ENCODE assay signal across 1 cellular context in the genomic region with DNA sequence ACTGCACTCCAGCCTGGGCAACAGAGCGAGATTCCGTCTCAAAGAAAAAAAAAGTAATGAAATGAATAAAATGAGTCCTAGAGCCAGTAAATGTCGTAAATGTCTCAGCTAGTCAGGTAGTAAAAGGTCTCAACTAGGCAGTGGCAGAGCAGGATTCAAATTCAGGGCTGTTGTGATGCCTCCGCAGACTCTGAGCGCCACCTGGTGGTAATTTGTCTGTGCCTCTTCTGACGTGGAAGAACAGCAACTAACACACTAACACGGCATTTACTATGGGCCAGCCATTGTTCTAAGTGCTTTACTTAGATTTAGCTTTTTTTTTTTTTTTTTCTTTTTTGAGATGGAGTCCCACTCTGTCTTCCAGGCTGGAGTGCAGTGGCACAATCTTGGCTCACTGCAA.
TF ChIP-seq lines count a peak whose summit lies in the region.

No MANE protein-coding gene starts in this region.

TF ChIP-seq in HepG2, 621 proteins besides CTCF, POLR2A, EP300 and RAD21:
- TF ChIP-seq KDM2A (CRISPR knock-in tag; IDR thresholded peaks at IDR 0.05; ENCODE audit: borderline replicate concordance, low read depth) (0 out of 2 replicates have a peak, but pooled peaks have one; percentile 31), JARID2 (CRISPR knock-in tag; IDR thresholded peaks at IDR 0.05; ENCODE audit: insufficient replicate concordance) (no peak), CREB1 (IDR thresholded peaks at IDR 0.05) (peak; percentile 39), CREB1 (CRISPR knock-in tag; IDR thresholded peaks at IDR 0.05) (no peak), NKX3-1 (CRISPR knock-in tag; IDR thresholded peaks at IDR 0.05) (no peak), GATAD1 (CRISPR knock-in tag; IDR thresholded peaks at IDR 0.05) (0 out of 2 replicates have a peak, but pooled peaks have one; percentile 17), FOSL2 (CRISPR knock-in tag; IDR thresholded peaks at IDR 0.05) (0 out of 2 replicates have a peak, but pooled peaks have one; percentile 17), SMC3 (IDR thresholded peaks at IDR 0.05; ENCODE audit: low read length) (peak; percentile 89), MIXL1 (CRISPR knock-in tag; IDR thresholded peaks at IDR 0.05) (0 out of 2 replicates have a peak, but pooled peaks have one; percentile 30), THAP11 (CRISPR knock-in tag; IDR thresholded peaks at IDR 0.05) (0 out of 2 replicates have a peak, but pooled peaks have one; percentile 36), ERF (CRISPR knock-in tag; IDR thresholded peaks at IDR 0.05) (no peak), STAG1 (CRISPR knock-in tag; IDR thresholded peaks at IDR 0.05) (peak; percentile 92)
- TF ChIP-seq, protein P1, sequence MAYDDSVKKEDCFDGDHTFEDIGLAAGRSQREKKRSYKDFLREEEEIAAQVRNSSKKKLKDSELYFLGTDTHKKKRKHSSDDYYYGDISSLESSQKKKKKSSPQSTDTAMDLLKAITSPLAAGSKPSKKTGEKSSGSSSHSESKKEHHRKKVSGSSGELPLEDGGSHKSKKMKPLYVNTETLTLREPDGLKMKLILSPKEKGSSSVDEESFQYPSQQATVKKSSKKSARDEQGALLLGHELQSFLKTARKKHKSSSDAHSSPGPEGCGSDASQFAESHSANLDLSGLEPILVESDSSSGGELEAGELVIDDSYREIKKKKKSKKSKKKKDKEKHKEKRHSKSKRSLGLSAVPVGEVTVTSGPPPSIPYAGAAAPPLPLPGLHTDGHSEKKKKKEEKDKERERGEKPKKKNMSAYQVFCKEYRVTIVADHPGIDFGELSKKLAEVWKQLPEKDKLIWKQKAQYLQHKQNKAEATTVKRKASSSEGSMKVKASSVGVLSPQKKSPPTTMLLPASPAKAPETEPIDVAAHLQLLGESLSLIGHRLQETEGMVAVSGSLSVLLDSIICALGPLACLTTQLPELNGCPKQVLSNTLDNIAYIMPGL (CRISPR knock-in tag; IDR thresholded peaks at IDR 0.05; ENCODE audit: borderline replicate concordance in 1 of 2, low read depth in 1 of 2), result peak in 1 of 2 experiments; percentile 40; a peak in 1 of 4 replicates
- TF ChIP-seq, protein P2, sequence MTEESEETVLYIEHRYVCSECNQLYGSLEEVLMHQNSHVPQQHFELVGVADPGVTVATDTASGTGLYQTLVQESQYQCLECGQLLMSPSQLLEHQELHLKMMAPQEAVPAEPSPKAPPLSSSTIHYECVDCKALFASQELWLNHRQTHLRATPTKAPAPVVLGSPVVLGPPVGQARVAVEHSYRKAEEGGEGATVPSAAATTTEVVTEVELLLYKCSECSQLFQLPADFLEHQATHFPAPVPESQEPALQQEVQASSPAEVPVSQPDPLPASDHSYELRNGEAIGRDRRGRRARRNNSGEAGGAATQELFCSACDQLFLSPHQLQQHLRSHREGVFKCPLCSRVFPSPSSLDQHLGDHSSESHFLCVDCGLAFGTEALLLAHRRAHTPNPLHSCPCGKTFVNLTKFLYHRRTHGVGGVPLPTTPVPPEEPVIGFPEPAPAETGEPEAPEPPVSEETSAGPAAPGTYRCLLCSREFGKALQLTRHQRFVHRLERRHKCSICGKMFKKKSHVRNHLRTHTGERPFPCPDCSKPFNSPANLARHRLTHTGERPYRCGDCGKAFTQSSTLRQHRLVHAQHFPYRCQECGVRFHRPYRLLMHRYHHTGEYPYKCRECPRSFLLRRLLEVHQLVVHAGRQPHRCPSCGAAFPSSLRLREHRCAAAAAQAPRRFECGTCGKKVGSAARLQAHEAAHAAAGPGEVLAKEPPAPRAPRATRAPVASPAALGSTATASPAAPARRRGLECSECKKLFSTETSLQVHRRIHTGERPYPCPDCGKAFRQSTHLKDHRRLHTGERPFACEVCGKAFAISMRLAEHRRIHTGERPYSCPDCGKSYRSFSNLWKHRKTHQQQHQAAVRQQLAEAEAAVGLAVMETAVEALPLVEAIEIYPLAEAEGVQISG (CRISPR knock-in tag; IDR thresholded peaks at IDR 0.05), result 0 out of 2 replicates have a peak, but pooled peaks have one; percentile 23
- TF ChIP-seq, protein P3, sequence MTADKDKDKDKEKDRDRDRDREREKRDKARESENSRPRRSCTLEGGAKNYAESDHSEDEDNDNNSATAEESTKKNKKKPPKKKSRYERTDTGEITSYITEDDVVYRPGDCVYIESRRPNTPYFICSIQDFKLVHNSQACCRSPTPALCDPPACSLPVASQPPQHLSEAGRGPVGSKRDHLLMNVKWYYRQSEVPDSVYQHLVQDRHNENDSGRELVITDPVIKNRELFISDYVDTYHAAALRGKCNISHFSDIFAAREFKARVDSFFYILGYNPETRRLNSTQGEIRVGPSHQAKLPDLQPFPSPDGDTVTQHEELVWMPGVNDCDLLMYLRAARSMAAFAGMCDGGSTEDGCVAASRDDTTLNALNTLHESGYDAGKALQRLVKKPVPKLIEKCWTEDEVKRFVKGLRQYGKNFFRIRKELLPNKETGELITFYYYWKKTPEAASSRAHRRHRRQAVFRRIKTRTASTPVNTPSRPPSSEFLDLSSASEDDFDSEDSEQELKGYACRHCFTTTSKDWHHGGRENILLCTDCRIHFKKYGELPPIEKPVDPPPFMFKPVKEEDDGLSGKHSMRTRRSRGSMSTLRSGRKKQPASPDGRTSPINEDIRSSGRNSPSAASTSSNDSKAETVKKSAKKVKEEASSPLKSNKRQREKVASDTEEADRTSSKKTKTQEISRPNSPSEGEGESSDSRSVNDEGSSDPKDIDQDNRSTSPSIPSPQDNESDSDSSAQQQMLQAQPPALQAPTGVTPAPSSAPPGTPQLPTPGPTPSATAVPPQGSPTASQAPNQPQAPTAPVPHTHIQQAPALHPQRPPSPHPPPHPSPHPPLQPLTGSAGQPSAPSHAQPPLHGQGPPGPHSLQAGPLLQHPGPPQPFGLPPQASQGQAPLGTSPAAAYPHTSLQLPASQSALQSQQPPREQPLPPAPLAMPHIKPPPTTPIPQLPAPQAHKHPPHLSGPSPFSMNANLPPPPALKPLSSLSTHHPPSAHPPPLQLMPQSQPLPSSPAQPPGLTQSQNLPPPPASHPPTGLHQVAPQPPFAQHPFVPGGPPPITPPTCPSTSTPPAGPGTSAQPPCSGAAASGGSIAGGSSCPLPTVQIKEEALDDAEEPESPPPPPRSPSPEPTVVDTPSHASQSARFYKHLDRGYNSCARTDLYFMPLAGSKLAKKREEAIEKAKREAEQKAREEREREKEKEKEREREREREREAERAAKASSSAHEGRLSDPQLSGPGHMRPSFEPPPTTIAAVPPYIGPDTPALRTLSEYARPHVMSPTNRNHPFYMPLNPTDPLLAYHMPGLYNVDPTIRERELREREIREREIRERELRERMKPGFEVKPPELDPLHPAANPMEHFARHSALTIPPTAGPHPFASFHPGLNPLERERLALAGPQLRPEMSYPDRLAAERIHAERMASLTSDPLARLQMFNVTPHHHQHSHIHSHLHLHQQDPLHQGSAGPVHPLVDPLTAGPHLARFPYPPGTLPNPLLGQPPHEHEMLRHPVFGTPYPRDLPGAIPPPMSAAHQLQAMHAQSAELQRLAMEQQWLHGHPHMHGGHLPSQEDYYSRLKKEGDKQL (CRISPR knock-in tag; IDR thresholded peaks at IDR 0.05; ENCODE audit: low read depth), result no peak
